In genomic region chr15:44720460-44721185, GRCh38 we compare ENCODE assay signal across 13 cellular contexts. TPM values are rescaled to one million over a fixed set of nuclear protein-coding genes. Genes with fewer than 3 reads are reported as not detected.
DNase-seq lines count a peak whose midpoint lies in the region; ATAC-seq and TF ChIP-seq lines count a peak whose summit lies in the region.
"Had no signal": no experiment of that assay in that cellular context is flagged by ENCODE, and none has a peak within 500 bp of the region (broad histone marks: within the 10 kb centered on the region; RNA-seq: fewer than 3 reads in every experiment).

No MANE protein-coding gene starts in this region.

- H3K4me3 ChIP-seq in MM.1S (ENCODE audit: low read length) (no peak overlapping the region), trophoblast cell (ENCODE audit: low read depth, low read length) (no peak overlapping the region)
- H3K4me3 ChIP-seq: body of pancreas, heart left ventricle, lower lobe of right lung, pancreas had no signal

- no peak overlapping the region for H2BK5ac ChIP-seq in trophoblast cell (ENCODE audit: low read depth, low read length, poor library complexity)

- H3K9ac ChIP-seq in MM.1S (ENCODE audit: low read length) = no peak overlapping the region
- no peak overlapping the region for H3K9ac ChIP-seq in trophoblast cell (ENCODE audit: low read length)

- peak overlapping the region; percentile 8 for H3K4me3 Mint-ChIP-seq in activated CD8-positive, alpha-beta memory T cell treated with anti-CD3 and anti-CD28 coated beads, Interleukin-2, amount 10 ng/mL, durations not matched to agents 7 days and 5 days
- peak overlapping the region; percentile 38 for H3K4me3 Mint-ChIP-seq in activated naive CD8-positive, alpha-beta T cell

- H3F3A ChIP-seq in MM.1S (ENCODE audit: insufficient read depth, low read length) = peaks cover 67% of the 10 kb centered on the region

- H3K27ac ChIP-seq in MM.1S (ENCODE audit: low read length) = no peak overlapping the region; the same call in 1 of the 2 replicates
- no peak overlapping the region for H3K27ac ChIP-seq in trophoblast cell (ENCODE audit: low read depth, low read length)
- H3K27ac ChIP-seq: pancreas had no signal

- H4K12ac ChIP-seq in trophoblast cell (ENCODE audit: low read depth, low read length) = no peak overlapping the region

- H3K36me3 ChIP-seq in MM.1S (replicated peaks; ENCODE audit: insufficient read depth, low read length) = peaks cover 26% of the 10 kb centered on the region
- peaks cover 0 to 11% of the 10 kb centered on the region in 2 experiments for H3K36me3 ChIP-seq in trophoblast cell (ENCODE audit: control insufficient read depth in 1 of 2, insufficient read depth in 2 of 2, low read length in 2 of 2)

- H3K14ac ChIP-seq in trophoblast cell (ENCODE audit: low read length) = no peak overlapping the region

- peaks cover 88% of the 10 kb centered on the region for H3K4me1 Mint-ChIP-seq in activated CD8-positive, alpha-beta memory T cell treated with anti-CD3 and anti-CD28 coated beads, Interleukin-2, amount 10 ng/mL, durations not matched to agents 7 days and 5 days
- H3K4me1 Mint-ChIP-seq in activated naive CD8-positive, alpha-beta T cell (ENCODE audit: low read depth) = peaks cover 87% of the 10 kb centered on the region

- H2AK5ac ChIP-seq in trophoblast cell (ENCODE audit: low read length) = no peak overlapping the region

- no peaks in the 10 kb centered on the region for H3K9me3 Mint-ChIP-seq in activated CD8-positive, alpha-beta memory T cell treated with anti-CD3 and anti-CD28 coated beads, Interleukin-2, amount 10 ng/mL, durations not matched to agents 7 days and 5 days (ENCODE audit: low read depth)
- no peaks in the 10 kb centered on the region for H3K9me3 Mint-ChIP-seq in activated naive CD8-positive, alpha-beta T cell (ENCODE audit: low read depth)

- H3K36me3 Mint-ChIP-seq in activated CD8-positive, alpha-beta memory T cell treated with anti-CD3 and anti-CD28 coated beads, Interleukin-2, amount 10 ng/mL, durations not matched to agents 7 days and 5 days = peaks cover 41% of the 10 kb centered on the region
- peaks cover 24% of the 10 kb centered on the region for H3K36me3 Mint-ChIP-seq in activated naive CD8-positive, alpha-beta T cell

- no peaks in the 10 kb centered on the region for H3K27me3 Mint-ChIP-seq in activated CD8-positive, alpha-beta memory T cell treated with anti-CD3 and anti-CD28 coated beads, Interleukin-2, amount 10 ng/mL, durations not matched to agents 7 days and 5 days
- no peaks in the 10 kb centered on the region for H3K27me3 Mint-ChIP-seq in activated naive CD8-positive, alpha-beta T cell

- no peak for TF ChIP-seq CTCF in MM.1S (IDR thresholded peaks at IDR 0.05; ENCODE audit: low read length)

- peak overlapping the region; percentile 95 for H3K27ac Mint-ChIP-seq in activated CD8-positive, alpha-beta memory T cell treated with anti-CD3 and anti-CD28 coated beads, Interleukin-2, amount 10 ng/mL, durations not matched to agents 7 days and 5 days
- H3K27ac Mint-ChIP-seq in activated naive CD8-positive, alpha-beta T cell = peak overlapping the region; percentile 100

- CTCF ChIA-PET in activated CD8-positive, alpha-beta memory T cell treated with anti-CD3 and anti-CD28 coated beads, Interleukin-2, amount 10 ng/mL, durations not matched to agents 7 days and 5 days (lab: Charles Lee) = interaction anchor here (0.8 to 6.8 kb wide), 3 partner anchors 17 to 128 kb away, joined by 4 to 75 read pairs (median 61); partner anchors contain the start of genes SPG11 and TRIM69

- no peak overlapping the region for H3K18ac ChIP-seq in trophoblast cell (ENCODE audit: low read length)

- H2BK120ac ChIP-seq in trophoblast cell (ENCODE audit: insufficient read depth, low read length, poor library complexity) = no peak overlapping the region

- ATAC-seq in activated CD8-positive, alpha-beta memory T cell treated with anti-CD3 and anti-CD28 coated beads, Interleukin-2, amount 10 ng/mL, durations not matched to agents 7 days and 5 days = no peak
- ATAC-seq in GM18517 (IDR thresholded peaks at IDR 0.05; ENCODE audit: unreplicated experiment) = no peak
- no peak for ATAC-seq in GM19023 (IDR thresholded peaks at IDR 0.05; ENCODE audit: unreplicated experiment)

- H3K79me1 ChIP-seq in trophoblast cell (ENCODE audit: low read length) = no peaks in the 10 kb centered on the region

- peaks cover 12% of the 10 kb centered on the region; the same call in 1 of the 2 replicates for H4K20me1 ChIP-seq in MM.1S (ENCODE audit: insufficient read depth, low read length)

- H3K27me3 ChIP-seq in MM.1S (replicated peaks; ENCODE audit: insufficient read depth, low read length) (no peaks in the 10 kb centered on the region), trophoblast cell (ENCODE audit: insufficient read depth, low read length) (no peaks in the 10 kb centered on the region)
- H3K27me3 ChIP-seq: body of pancreas, heart left ventricle, pancreas had no signal

- H3K4me1 ChIP-seq in MM.1S (ENCODE audit: low read length) = peaks cover 74% of the 10 kb centered on the region
- no peaks in the 10 kb centered on the region for H3K4me1 ChIP-seq in trophoblast cell (ENCODE audit: control insufficient read depth in 1 of 2, insufficient read depth in 2 of 2, low read length in 2 of 2)
- H3K4me1 ChIP-seq: body of pancreas, pancreas had no signal

- H4K8ac ChIP-seq in trophoblast cell (ENCODE audit: low read depth, low read length) = no peak overlapping the region

- no peak overlapping the region for H3K23ac ChIP-seq in trophoblast cell (ENCODE audit: low read length)

- peaks cover 14% of the 10 kb centered on the region for H3K79me2 ChIP-seq in MM.1S (ENCODE audit: low read length)
- no peaks in the 10 kb centered on the region for H3K79me2 ChIP-seq in trophoblast cell (ENCODE audit: control insufficient read depth, insufficient read depth, low read length, poor library complexity)

- no peak overlapping the region for H2BK12ac ChIP-seq in trophoblast cell (ENCODE audit: low read length)

- DNase-seq in activated CD8-positive, alpha-beta memory T cell treated with anti-CD3 and anti-CD28 coated beads, Interleukin-2, amount 10 ng/mL, durations not matched to agents 7 days and 5 days = peak; percentile 57
- no peak for DNase-seq in activated CD8-positive, alpha-beta memory T cell treated with anti-CD3 and anti-CD28 coated beads, Interleukin-2, amount 50 U/mL, for 48 hours
- DNase-seq in MM.1S (peak; percentile 4), trophoblast cell (peak in 1 of 2 donors; percentile 30), dedifferentiated amniotic fluid mesenchymal stem cell (ENCODE audit: extremely low spot score) (no peak)
- DNase-seq: body of pancreas, heart left ventricle, lower lobe of right lung, NCI-H2081, pancreas had no signal

- H3K9me2 ChIP-seq in MM.1S (replicated peaks; ENCODE audit: insufficient read depth, low read length) = no peaks in the 10 kb centered on the region

- H3K4ac ChIP-seq in trophoblast cell (ENCODE audit: low read depth, low read length) = no peak overlapping the region

- no CpG with 5 or more reads among the region's 4 CpGs for whole genome bisulfite sequencing in trophoblast cell (ENCODE audit: extremely low coverage, insufficient coverage, insufficient read length)

- H3K9me3 ChIP-seq in MM.1S (replicated peaks; ENCODE audit: insufficient read depth, low read length) (no peaks in the 10 kb centered on the region), trophoblast cell (ENCODE audit: insufficient read depth, low read depth, low read length) (no peaks in the 10 kb centered on the region)
- H3K9me3 ChIP-seq: body of pancreas, heart left ventricle, lower lobe of right lung, pancreas had no signal

- no peak overlapping the region for H4K91ac ChIP-seq in trophoblast cell (ENCODE audit: low read depth, low read length)

- no peak overlapping the region for H2AFZ ChIP-seq in MM.1S (ENCODE audit: low read length)
- peak overlapping the region; percentile 28 for H2AFZ ChIP-seq in trophoblast cell (ENCODE audit: insufficient read depth, low read length, poor library complexity)

- no peak overlapping the region for H3K4me2 ChIP-seq in MM.1S (ENCODE audit: low read depth, low read length)
- no peak overlapping the region for H3K4me2 ChIP-seq in trophoblast cell (ENCODE audit: low read length)

RNA-seq across cellular contexts. Expression of gene B2M, which starts 9.3 kb away (rescaled TPM):
- total RNA-seq in activated CD8-positive, alpha-beta memory T cell treated with anti-CD3 and anti-CD28 coated beads, Interleukin-2, amount 10 ng/mL, durations not matched to agents 7 days and 5 days = 1,000 to 10,000 TPM; 6,920 to 7,161 TPM
- 196 and 199 TPM in 2 replicates for polyA plus RNA-seq in trophoblast cell (2013)

RNA-seq across cellular contexts. Expression of gene PATL2, which starts 9.5 kb away (rescaled TPM):
- 10 to 100 TPM; 17.2 to 38.4 TPM for total RNA-seq in activated CD8-positive, alpha-beta memory T cell treated with anti-CD3 and anti-CD28 coated beads, Interleukin-2, amount 10 ng/mL, durations not matched to agents 7 days and 5 days
- polyA plus RNA-seq in trophoblast cell (2013) = 0.05 and 0.06 TPM in 2 replicates

RNA-seq across cellular contexts. Expression of gene TRIM69, which starts 15.7 kb away (rescaled TPM):
- 10 to 100 TPM; 79.1 to 79.4 TPM for total RNA-seq in activated CD8-positive, alpha-beta memory T cell treated with anti-CD3 and anti-CD28 coated beads, Interleukin-2, amount 10 ng/mL, durations not matched to agents 7 days and 5 days
- polyA plus RNA-seq in trophoblast cell (2013) = 3.4 and 4.5 TPM in 2 replicates

RNA-seq across cellular contexts. Expression of gene SPG11, which starts 57.2 kb away (rescaled TPM):
- total RNA-seq in activated CD8-positive, alpha-beta memory T cell treated with anti-CD3 and anti-CD28 coated beads, Interleukin-2, amount 10 ng/mL, durations not matched to agents 7 days and 5 days = 10 to 100 TPM; 76.7 to 95.8 TPM
- 13.9 and 16.3 TPM in 2 replicates for polyA plus RNA-seq in trophoblast cell (2013)

Comparison
In these comparisons a context has a peak if more than half of its experiments do, and no peak if none do; other contexts are left out.
1. DNase-seq: peak in activated CD8-positive, alpha-beta memory T cell treated with anti-CD3 and anti-CD28 coated beads, Interleukin-2, amount 10 ng/mL, durations not matched to agents 7 days and 5 days (single experiment) and MM.1S (single experiment); none in activated CD8-positive, alpha-beta memory T cell treated with anti-CD3 and anti-CD28 coated beads, Interleukin-2, amount 50 U/mL, for 48 hours (single experiment) and dedifferentiated amniotic fluid mesenchymal stem cell (single experiment).